8 cellular contexts compared by ENCODE assay signal in the genomic region with DNA sequence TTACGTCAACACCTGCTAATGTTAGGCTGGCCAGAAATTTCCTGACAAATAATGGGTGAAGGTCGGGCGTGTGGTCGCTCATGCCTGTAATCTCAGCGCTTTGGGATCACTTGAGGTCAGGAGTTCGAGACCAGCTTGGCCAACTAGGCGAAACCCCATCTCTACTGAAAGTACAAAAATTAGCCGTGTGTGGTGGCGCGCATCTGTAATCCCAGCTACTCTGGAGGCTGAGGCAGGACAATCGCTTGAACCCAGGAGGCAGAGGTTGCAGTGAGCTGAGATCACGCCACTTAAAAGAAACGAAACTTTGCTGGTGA. TPM values are rescaled to one million over a fixed set of nuclear protein-coding genes. Genes with fewer than 3 reads are reported as not detected.
DNase-seq lines count a peak whose midpoint lies in the region; ATAC-seq and TF ChIP-seq lines count a peak whose summit lies in the region.
"Not testable (repeated sequence)": the region's sequence is repeated elsewhere in the genome, so short reads cannot be mapped to it uniquely, and the experiment has no call there.

No MANE protein-coding gene starts in this region.

- not testable (repeated sequence) for TF ChIP-seq RAD21 in SK-N-SH (IDR thresholded peaks at IDR 0.05; ENCODE audit: low read length)

- H4K20me1 ChIP-seq in GM23338 (replicated peaks; ENCODE audit: insufficient read depth); SK-N-SH (ENCODE audit: insufficient read depth); hepatocyte (ENCODE audit: insufficient read depth, poor library complexity, severe bottlenecking); smooth muscle cell (ENCODE audit: low read depth): not testable (repeated sequence)

- H3K4me1 Mint-ChIP-seq in GM23338; activated naive CD8-positive, alpha-beta T cell treated with anti-CD3 and anti-CD28 coated beads for 36 hours: not testable (repeated sequence)
- H3K4me1 Mint-ChIP-seq in natural killer cell, result peaks cover 13 to 14% of the 10 kb centered on the region in 2 donors

- H3K4me3 ChIP-seq in GM23338 (peak overlapping the region; percentile 71; the same call in 1 of the 2 replicates), SK-N-SH (ENCODE audit: low read depth in 2 of 2, low read length in 1 of 2) (peak overlapping the region; percentile 76 to 90), duodenal mucosa (ENCODE audit: low read depth in 1 of 2, low read length in 2 of 2) (peak overlapping the region; percentile 94 to 99), smooth muscle cell (peak overlapping the region; percentile 84)
- H3K4me3 ChIP-seq in hepatocyte, result not testable (repeated sequence)

- H3F3A ChIP-seq in GM23338 (replicated peaks; ENCODE audit: low read depth); SK-N-SH (replicated peaks; ENCODE audit: insufficient read depth); smooth muscle cell (ENCODE audit: low read depth): not testable (repeated sequence)

- POLR2A ChIA-PET in SK-N-SH (lab: Yijun Ruan, JAX), result interaction anchor here (0.8 to 1.5 kb wide), 6 partner anchors 9 to 120 kb away, joined by 3 to 7 read pairs (median 4); a partner anchor contains a TSS

- not testable (repeated sequence) for H3K27me3 ChIP-seq in GM23338 (ENCODE audit: insufficient read depth); SK-N-SH (ENCODE audit: insufficient read depth); duodenal mucosa (ENCODE audit: control insufficient read depth in 1 of 2, insufficient read depth in 2 of 2, low read length in 2 of 2); hepatocyte; smooth muscle cell (ENCODE audit: low read depth)

- not testable (repeated sequence) for H3K4me1 ChIP-seq in GM23338 (ENCODE audit: insufficient read depth); SK-N-SH (ENCODE audit: control insufficient read depth in 1 of 2, insufficient read depth in 2 of 2, low read depth in 1 of 2, low read length in 1 of 2); hepatocyte (ENCODE audit: insufficient read depth); smooth muscle cell (ENCODE audit: low read depth)
- peaks cover 10 to 23% of the 10 kb centered on the region in 2 donors for H3K4me1 ChIP-seq in duodenal mucosa (ENCODE audit: control insufficient read depth in 1 of 2, insufficient read depth in 2 of 2, low read length in 2 of 2)

- peak overlapping the region; percentile 77 for H3K4me3 Mint-ChIP-seq in GM23338
- peak overlapping the region; percentile 67 for H3K4me3 Mint-ChIP-seq in activated naive CD8-positive, alpha-beta T cell treated with anti-CD3 and anti-CD28 coated beads for 36 hours
- peak overlapping the region; percentile 89 for H3K4me3 Mint-ChIP-seq in natural killer cell

- intact Hi-C loops in natural killer cell (cut with micrococcal nuclease), result loop anchor here (1.0 kb wide), 1 partner anchor 13 kb away; a partner anchor contains a TSS

- H3K36me3 Mint-ChIP-seq in GM23338 (ENCODE audit: low read depth); activated naive CD8-positive, alpha-beta T cell treated with anti-CD3 and anti-CD28 coated beads for 36 hours; natural killer cell: not testable (repeated sequence)

- not testable (repeated sequence) for H3K79me2 ChIP-seq in GM23338 (replicated peaks; ENCODE audit: insufficient read depth); SK-N-SH (ENCODE audit: insufficient read depth); hepatocyte; smooth muscle cell (ENCODE audit: low read depth)

- H3K9me3 ChIP-seq in SK-N-SH; duodenal mucosa (ENCODE audit: control insufficient read depth in 1 of 2, low read length in 2 of 2); hepatocyte (ENCODE audit: low read depth); smooth muscle cell (replicated peaks; ENCODE audit: low read depth): not testable (repeated sequence)

- TF ChIP-seq EP300 in SK-N-SH (IDR thresholded peaks at IDR 0.05; ENCODE audit: borderline replicate concordance in 1 of 2, low read depth in 1 of 2, low read length in 1 of 2), result not testable (repeated sequence)

- H3K27ac ChIP-seq in 22Rv1 (peak overlapping the region; percentile 86), GM23338 (ENCODE audit: low read depth) (0 out of 2 replicates have a peak overlapping the region, but pooled peaks have one; percentile 46), SK-N-SH (ENCODE audit: low read depth in 2 of 2, low read length in 1 of 2) (peak overlapping the region; percentile 75 to 85), duodenal mucosa (ENCODE audit: low read depth, low read length) (peak overlapping the region; percentile 65), hepatocyte (peak overlapping the region; percentile 77), smooth muscle cell (ENCODE audit: low read depth) (peak overlapping the region; percentile 69)

- not testable (repeated sequence) for H3K36me3 ChIP-seq in GM23338 (ENCODE audit: insufficient read depth); SK-N-SH (replicated peaks in 1 of 2; ENCODE audit: control insufficient read depth in 1 of 2, insufficient read depth in 2 of 2, low read length in 1 of 2); duodenal mucosa (ENCODE audit: control insufficient read depth in 1 of 2, insufficient read depth in 2 of 2, low read length in 2 of 2); hepatocyte (replicated peaks; ENCODE audit: insufficient read depth, low read depth); smooth muscle cell (ENCODE audit: low read depth)

- not testable (repeated sequence) for H3K9me3 Mint-ChIP-seq in GM23338; activated naive CD8-positive, alpha-beta T cell treated with anti-CD3 and anti-CD28 coated beads for 36 hours; natural killer cell

- H2AFZ ChIP-seq in GM23338 (peak overlapping the region; percentile 45; the same call in 1 of the 2 replicates), SK-N-SH (ENCODE audit: low read depth) (peak overlapping the region; percentile 97), hepatocyte (peak overlapping the region; percentile 72)
- H2AFZ ChIP-seq in smooth muscle cell (ENCODE audit: low read depth), result not testable (repeated sequence)

- not testable (repeated sequence) for H3K27ac Mint-ChIP-seq in GM23338; activated naive CD8-positive, alpha-beta T cell treated with anti-CD3 and anti-CD28 coated beads for 36 hours
- H3K27ac Mint-ChIP-seq in natural killer cell, result peak overlapping the region; percentile 85 to 87

- TF ChIP-seq CTCF in 22Rv1 (IDR thresholded peaks at IDR 0.05); GM23338 (conservative IDR thresholded peaks at IDR 0.05; ENCODE audit: low read depth in 2 of 2); SK-N-SH (IDR thresholded peaks at IDR 0.05); hepatocyte (IDR thresholded peaks at IDR 0.05; ENCODE audit: poor library complexity); natural killer cell (IDR thresholded peaks at IDR 0.05); smooth muscle cell (IDR thresholded peaks at IDR 0.05; ENCODE audit: borderline replicate concordance, insufficient read depth, poor library complexity, severe bottlenecking): not testable (repeated sequence)

- ATAC-seq in GM23338, natural killer cell: not testable (repeated sequence)

- not testable (repeated sequence) for H3K9me2 ChIP-seq in GM23338 (ENCODE audit: insufficient read depth); SK-N-SH; hepatocyte (replicated peaks; ENCODE audit: insufficient read depth)

- DNase-seq in GM23338 (ENCODE audit: low spot score); SK-N-SH; activated naive CD8-positive, alpha-beta T cell treated with anti-CD3 and anti-CD28 coated beads for 36 hours; hepatocyte (ENCODE audit: low spot score); natural killer cell; smooth muscle cell (lab: John Stamatoyannopoulos, UW; ENCODE audit: unreplicated experiment): not testable (repeated sequence)

- CTCF ChIA-PET in SK-N-SH (lab: Yijun Ruan, JAX), result interaction anchor here (1.2 to 1.8 kb wide), 5 partner anchors 8 to 20 kb away, joined by 3 to 6 read pairs (median 5); no protein-coding TSS in a partner anchor

- H3K4me2 ChIP-seq in GM23338 (peak overlapping the region; percentile 70; the same call in 1 of the 2 replicates), SK-N-SH (peak overlapping the region; percentile 91), hepatocyte (peak overlapping the region; percentile 79), smooth muscle cell (peak overlapping the region; percentile 98)

- not testable (repeated sequence) for H3K9ac ChIP-seq in SK-N-SH; smooth muscle cell (ENCODE audit: low read depth)
- peak overlapping the region; percentile 83 to 87 for H3K9ac ChIP-seq in duodenal mucosa (ENCODE audit: low read depth in 1 of 2, low read length in 2 of 2)

- peaks cover 11% of the 10 kb centered on the region for H3K27me3 Mint-ChIP-seq in GM23338 (ENCODE audit: insufficient read depth, low read depth, poor library complexity)
- H3K27me3 Mint-ChIP-seq in activated naive CD8-positive, alpha-beta T cell treated with anti-CD3 and anti-CD28 coated beads for 36 hours; natural killer cell (ENCODE audit: low read depth in 2 of 2): not testable (repeated sequence)

- WGBS in SK-N-SH (ENCODE audit: low lambda C conversion rate), result 78% methylated on average over 13 of the region's 13 CpGs
- WGBS in hepatocyte (ENCODE audit: low lambda C conversion rate, missing lambda C conversion rate), result 92% methylated on average over 13 of the region's 13 CpGs
- WGBS in smooth muscle cell (ENCODE audit: low lambda C conversion rate), result 91% methylated on average over 13 of the region's 13 CpGs

RNA-seq across cellular contexts. Expression of a gene that starts 13.3 kb away (rescaled TPM):
- 34.8 and 43.3 TPM in 2 replicates for total RNA-seq in GM23338 (2014; rRNA removed; shearing (Covaris generic))
- 6.7 and 8.0 TPM in 2 replicates for polyA plus RNA-seq in GM23338 (2016; fragmentation: Nextera tagmentation; extraction: Ambion mirVana)
- 2.8 and 3.4 TPM in 2 replicates for polyA plus RNA-seq in SK-N-SH (2012; rRNA removed)
- 3.2 and 3.8 TPM in 2 replicates for polyA plus RNA-seq in SK-N-SH (2012; cell fraction: cytosol; rRNA removed)
- 5.8 and 7.8 TPM in 2 replicates for polyA plus RNA-seq in SK-N-SH (2012; cell fraction: nucleus; rRNA removed)
- 10 to 100 TPM; 45.4 to 45.9 TPM for total RNA-seq in activated naive CD8-positive, alpha-beta T cell treated with anti-CD3 and anti-CD28 coated beads for 36 hours
- total RNA-seq in hepatocyte, result 27.4 and 40.1 TPM in 2 replicates
- 5.6 and 7.5 TPM in 2 replicates for polyA plus RNA-seq in hepatocyte
- total RNA-seq in natural killer cell, result 10 to 100 TPM; 27.3 to 39.8 (median 34.0) TPM
- total RNA-seq in smooth muscle cell, result 10.9 and 11.4 TPM in 2 replicates
- polyA plus RNA-seq in smooth muscle cell, result 1.5 and 3.5 TPM in 2 replicates

RNA-seq across cellular contexts. Expression of a gene that starts 19.1 kb away (rescaled TPM):
- total RNA-seq in GM23338 (2014; rRNA removed; shearing (Covaris generic)), result 3.8 and 7.4 TPM in 2 replicates
- polyA plus RNA-seq in GM23338 (2016; fragmentation: Nextera tagmentation; extraction: Ambion mirVana) (1.8 and 2.3 TPM in 2 replicates), SK-N-SH (2012; rRNA removed) (0.60 and 0.66 TPM in 2 replicates), hepatocyte (19.1 and 28.7 TPM in 2 replicates), smooth muscle cell (0.11 and 0.56 TPM in 2 replicates)
- polyA plus RNA-seq in SK-N-SH (2012; cell fraction: cytosol; rRNA removed), result 0.41 and 0.68 TPM in 2 replicates
- 0.23 and 0.28 TPM in 2 replicates for polyA plus RNA-seq in SK-N-SH (2012; cell fraction: nucleus; rRNA removed)
- total RNA-seq in activated naive CD8-positive, alpha-beta T cell treated with anti-CD3 and anti-CD28 coated beads for 36 hours, result 10 to 100 TPM; 25.4 to 26.2 TPM
- total RNA-seq in hepatocyte (42.9 and 49.9 TPM in 2 replicates), natural killer cell (under 1 TPM; 0.42 to 0.66 (median 0.65) TPM), smooth muscle cell (0.04 and 0.36 TPM in 2 replicates)
